Comparison of ENCODE assay signal across 8 cellular contexts in the genomic region with DNA sequence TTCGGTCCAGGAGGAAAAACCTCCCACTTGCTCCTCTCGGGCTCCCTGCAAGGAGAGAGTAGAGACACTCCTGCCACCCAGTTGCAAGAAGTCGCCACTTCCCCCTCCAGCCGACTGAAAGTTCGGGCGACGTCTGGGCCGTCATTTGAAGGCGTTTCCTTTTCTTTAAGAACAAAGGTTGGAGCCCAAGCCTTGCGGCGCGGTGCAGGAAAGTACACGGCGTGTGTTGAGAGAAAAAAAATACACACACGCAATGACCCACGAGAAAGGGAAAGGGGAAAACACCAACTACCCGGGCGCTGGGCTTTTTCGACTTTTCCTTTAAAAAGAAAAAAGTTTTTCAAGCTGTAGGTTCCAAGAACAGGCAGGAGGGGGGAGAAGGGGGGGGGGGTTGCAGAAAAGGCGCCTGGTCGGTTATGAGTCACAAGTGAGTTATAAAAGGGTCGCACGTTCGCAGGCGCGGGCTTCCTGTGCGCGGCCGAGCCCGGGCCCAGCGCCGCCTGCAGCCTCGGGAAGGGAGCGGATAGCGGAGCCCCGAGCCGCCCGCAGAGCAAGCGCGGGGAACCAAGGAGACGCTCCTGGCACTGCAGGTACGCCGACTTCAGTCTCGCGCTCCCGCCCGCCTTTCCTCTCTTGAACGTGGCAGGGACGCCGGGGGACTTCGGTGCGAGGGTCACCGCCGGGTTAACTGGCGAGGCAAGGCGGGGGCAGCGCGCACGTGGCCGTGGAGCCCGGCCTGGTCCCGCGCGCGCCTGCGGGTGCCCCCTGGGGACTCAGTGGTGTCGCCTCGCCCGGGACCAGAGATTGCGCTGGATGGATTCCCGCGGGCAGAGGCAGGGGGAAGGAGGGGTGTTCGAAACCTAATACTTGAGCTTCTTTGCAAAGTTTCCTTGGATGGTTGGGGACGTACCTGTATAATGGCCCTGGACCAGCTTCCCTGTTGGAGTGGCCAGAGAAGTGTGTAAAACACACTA. TPM values are rescaled to one million over a fixed set of nuclear protein-coding genes. Genes with fewer than 3 reads are reported as not detected.
DNase-seq lines count a peak whose midpoint lies in the region; ATAC-seq and TF ChIP-seq lines count a peak whose summit lies in the region.

No MANE protein-coding gene starts in this region.

- peak overlapping the region; percentile 97 for H3K4me3 Mint-ChIP-seq in natural killer cell

- intact Hi-C loops in natural killer cell (cut with micrococcal nuclease), result loop anchor here (1.0 to 5.0 kb wide), 3 partner anchors 45 to 141 kb away; a partner anchor contains a TSS

- H3K9me3 Mint-ChIP-seq in natural killer cell, result no peaks in the 10 kb centered on the region

- no peaks in the 10 kb centered on the region for H3K36me3 Mint-ChIP-seq in natural killer cell

- peak; percentile 51 for DNase-seq in NCI-H2171 treated with DMSO at 0.1 percent for 48 hours (lab: John Stamatoyannopoulos, UW)
- peak; percentile 20 for DNase-seq in activated CD8-positive, alpha-beta memory T cell treated with anti-CD3 and anti-CD28 coated beads, Interleukin-2, amount 50 U/mL, for 1 hour (ENCODE audit: extremely low read depth)
- peak; percentile 67 for DNase-seq in natural killer cell
- DNase-seq in stimulated activated naive CD8-positive, alpha-beta T cell treated with anti-CD3 and anti-CD28 coated beads, Interleukin-15, Interleukin-2, amounts not matched to agents 100 U/mL and 50 U/mL, for 24 hours, result peak; percentile 87
- DNase-seq in NCI-H345 (lab: John Stamatoyannopoulos, UW), result no peak

- TF ChIP-seq CTCF in GM12872 (IDR thresholded peaks at IDR 0.05; ENCODE audit: insufficient read depth, low read depth, low read length) (peak; percentile 13; the same call in 1 of the 3 replicates), natural killer cell (IDR thresholded peaks at IDR 0.05) (no peak)

- ATAC-seq in HG02623 (IDR thresholded peaks at IDR 0.05; ENCODE audit: unreplicated experiment) (peak; percentile 36), esophagus mucosa (peak; percentile 75), natural killer cell (peak; percentile 68 to 81 (median 77))
- ATAC-seq in stimulated activated naive CD8-positive, alpha-beta T cell treated with anti-CD3 and anti-CD28 coated beads, Interleukin-15, Interleukin-2, amounts not matched to agents 100 U/mL and 50 U/mL, for 24 hours, result peak; percentile 69

- no peaks in the 10 kb centered on the region for H3K27me3 Mint-ChIP-seq in natural killer cell (ENCODE audit: low read depth in 2 of 2)

- peaks cover 45 to 46% of the 10 kb centered on the region in 2 donors for H3K4me1 Mint-ChIP-seq in natural killer cell

- peak overlapping the region; percentile 83 to 84 for H3K27ac Mint-ChIP-seq in natural killer cell

RNA-seq across cellular contexts. Expression of a gene that starts 45.3 kb away (rescaled TPM):
- total RNA-seq in esophagus mucosa (29.8 TPM), natural killer cell (10 to 100 TPM; 10.8 to 12.8 (median 10.8) TPM)
